In the genomic region with DNA sequence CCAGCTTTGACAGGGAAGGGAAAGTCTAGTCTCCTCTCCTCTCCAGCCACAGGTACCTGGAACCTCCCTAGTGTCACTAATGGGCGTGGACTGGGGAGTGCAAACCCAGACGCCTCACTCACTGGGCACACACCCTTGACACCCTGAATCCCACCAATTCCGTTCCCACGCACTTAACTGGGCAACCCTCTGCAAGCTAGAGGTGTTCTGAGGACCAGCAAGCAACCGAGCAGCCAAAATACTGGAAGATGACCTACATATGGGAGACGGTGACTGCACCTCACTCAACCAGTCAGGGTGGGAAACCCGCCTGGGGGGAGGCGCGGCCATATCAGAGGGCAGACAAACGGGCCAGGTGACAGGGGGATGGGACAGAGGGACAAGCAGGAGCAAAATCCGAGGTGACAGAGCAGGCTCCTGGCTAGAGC, we compare ENCODE assay signal across 1 cellular context.
TF ChIP-seq lines count a peak whose summit lies in the region.

No MANE protein-coding gene starts in this region.

TF ChIP-seq in K562, 482 proteins besides CTCF, POLR2A, EP300 and RAD21:
- TF ChIP-seq MYC (IDR thresholded peaks at IDR 0.05; ENCODE audit: low read depth, low read length) (no peak), MYC (CRISPR knock-in tag; IDR thresholded peaks at IDR 0.05; ENCODE audit: borderline replicate concordance, low read depth) (no peak), ZNF785 (CRISPR knock-in tag; IDR thresholded peaks at IDR 0.05) (no peak), SRSF7 (optimal IDR thresholded peaks at IDR 0.05; ENCODE audit: low read depth, low read length) (no peak), HCFC1 (IDR thresholded peaks at IDR 0.05; ENCODE audit: low read depth, low read length) (no peak), MYNN (IDR thresholded peaks at IDR 0.05) (no peak), MYNN (CRISPR knock-in tag; IDR thresholded peaks at IDR 0.05) (0 out of 2 replicates have a peak, but pooled peaks have one; percentile 29), DMBX1 (CRISPR knock-in tag; IDR thresholded peaks at IDR 0.05; ENCODE audit: borderline replicate concordance) (no peak), CXXC5 (CRISPR knock-in tag; IDR thresholded peaks at IDR 0.05) (no peak), XRCC5 (IDR thresholded peaks at IDR 0.05; ENCODE audit: low read depth, low read length) (0 out of 2 replicates have a peak, but pooled peaks have one; percentile 21), TFAM (CRISPR knock-in tag; conservative IDR thresholded peaks at IDR 0.05) (no peak), EZH2 (IDR thresholded peaks at IDR 0.05; ENCODE audit: borderline replicate concordance, low read depth, low read length) (no peak), YY1 (IDR thresholded peaks at IDR 0.05; ENCODE audit: borderline replicate concordance in 1 of 3, control insufficient read depth in 1 of 3, extremely low read depth in 1 of 3, insufficient read depth in 3 of 3, insufficient read length in 1 of 3, insufficient replicate concordance in 2 of 3, low read depth in 1 of 3, low read length in 2 of 3) (peak in 2 of 3 experiments; percentile 1 to 35), KDM5B (IDR thresholded peaks at IDR 0.05; ENCODE audit: insufficient replicate concordance, low read depth, low read length) (peak; percentile 52), GATA2 (CRISPR knock-in tag; IDR thresholded peaks at IDR 0.05) (no peak), NFRKB (IDR thresholded peaks at IDR 0.05; ENCODE audit: low read depth) (no peak), CREBBP (IDR thresholded peaks at IDR 0.05; ENCODE audit: low read depth, low read length) (no peak), LEF1 (IDR thresholded peaks at IDR 0.05) (no peak), ZBTB7A (IDR thresholded peaks at IDR 0.05; ENCODE audit: borderline replicate concordance, control insufficient read depth, low read depth, low read length) (peak; percentile 18; the same call in 1 of the 2 replicates), SMARCE1 (IDR thresholded peaks at IDR 0.05) (no peak), ARNT (IDR thresholded peaks at IDR 0.05) (no peak), ZNF324 (CRISPR knock-in tag; IDR thresholded peaks at IDR 0.05) (no peak), MECOM (CRISPR knock-in tag; IDR thresholded peaks at IDR 0.05) (no peak), CBFA2T3 (IDR thresholded peaks at IDR 0.05) (0 out of 2 replicates have a peak, but pooled peaks have one; percentile 3), NBN (IDR thresholded peaks at IDR 0.05; ENCODE audit: low read depth) (no peak)
- TF ChIP-seq, protein P1, sequence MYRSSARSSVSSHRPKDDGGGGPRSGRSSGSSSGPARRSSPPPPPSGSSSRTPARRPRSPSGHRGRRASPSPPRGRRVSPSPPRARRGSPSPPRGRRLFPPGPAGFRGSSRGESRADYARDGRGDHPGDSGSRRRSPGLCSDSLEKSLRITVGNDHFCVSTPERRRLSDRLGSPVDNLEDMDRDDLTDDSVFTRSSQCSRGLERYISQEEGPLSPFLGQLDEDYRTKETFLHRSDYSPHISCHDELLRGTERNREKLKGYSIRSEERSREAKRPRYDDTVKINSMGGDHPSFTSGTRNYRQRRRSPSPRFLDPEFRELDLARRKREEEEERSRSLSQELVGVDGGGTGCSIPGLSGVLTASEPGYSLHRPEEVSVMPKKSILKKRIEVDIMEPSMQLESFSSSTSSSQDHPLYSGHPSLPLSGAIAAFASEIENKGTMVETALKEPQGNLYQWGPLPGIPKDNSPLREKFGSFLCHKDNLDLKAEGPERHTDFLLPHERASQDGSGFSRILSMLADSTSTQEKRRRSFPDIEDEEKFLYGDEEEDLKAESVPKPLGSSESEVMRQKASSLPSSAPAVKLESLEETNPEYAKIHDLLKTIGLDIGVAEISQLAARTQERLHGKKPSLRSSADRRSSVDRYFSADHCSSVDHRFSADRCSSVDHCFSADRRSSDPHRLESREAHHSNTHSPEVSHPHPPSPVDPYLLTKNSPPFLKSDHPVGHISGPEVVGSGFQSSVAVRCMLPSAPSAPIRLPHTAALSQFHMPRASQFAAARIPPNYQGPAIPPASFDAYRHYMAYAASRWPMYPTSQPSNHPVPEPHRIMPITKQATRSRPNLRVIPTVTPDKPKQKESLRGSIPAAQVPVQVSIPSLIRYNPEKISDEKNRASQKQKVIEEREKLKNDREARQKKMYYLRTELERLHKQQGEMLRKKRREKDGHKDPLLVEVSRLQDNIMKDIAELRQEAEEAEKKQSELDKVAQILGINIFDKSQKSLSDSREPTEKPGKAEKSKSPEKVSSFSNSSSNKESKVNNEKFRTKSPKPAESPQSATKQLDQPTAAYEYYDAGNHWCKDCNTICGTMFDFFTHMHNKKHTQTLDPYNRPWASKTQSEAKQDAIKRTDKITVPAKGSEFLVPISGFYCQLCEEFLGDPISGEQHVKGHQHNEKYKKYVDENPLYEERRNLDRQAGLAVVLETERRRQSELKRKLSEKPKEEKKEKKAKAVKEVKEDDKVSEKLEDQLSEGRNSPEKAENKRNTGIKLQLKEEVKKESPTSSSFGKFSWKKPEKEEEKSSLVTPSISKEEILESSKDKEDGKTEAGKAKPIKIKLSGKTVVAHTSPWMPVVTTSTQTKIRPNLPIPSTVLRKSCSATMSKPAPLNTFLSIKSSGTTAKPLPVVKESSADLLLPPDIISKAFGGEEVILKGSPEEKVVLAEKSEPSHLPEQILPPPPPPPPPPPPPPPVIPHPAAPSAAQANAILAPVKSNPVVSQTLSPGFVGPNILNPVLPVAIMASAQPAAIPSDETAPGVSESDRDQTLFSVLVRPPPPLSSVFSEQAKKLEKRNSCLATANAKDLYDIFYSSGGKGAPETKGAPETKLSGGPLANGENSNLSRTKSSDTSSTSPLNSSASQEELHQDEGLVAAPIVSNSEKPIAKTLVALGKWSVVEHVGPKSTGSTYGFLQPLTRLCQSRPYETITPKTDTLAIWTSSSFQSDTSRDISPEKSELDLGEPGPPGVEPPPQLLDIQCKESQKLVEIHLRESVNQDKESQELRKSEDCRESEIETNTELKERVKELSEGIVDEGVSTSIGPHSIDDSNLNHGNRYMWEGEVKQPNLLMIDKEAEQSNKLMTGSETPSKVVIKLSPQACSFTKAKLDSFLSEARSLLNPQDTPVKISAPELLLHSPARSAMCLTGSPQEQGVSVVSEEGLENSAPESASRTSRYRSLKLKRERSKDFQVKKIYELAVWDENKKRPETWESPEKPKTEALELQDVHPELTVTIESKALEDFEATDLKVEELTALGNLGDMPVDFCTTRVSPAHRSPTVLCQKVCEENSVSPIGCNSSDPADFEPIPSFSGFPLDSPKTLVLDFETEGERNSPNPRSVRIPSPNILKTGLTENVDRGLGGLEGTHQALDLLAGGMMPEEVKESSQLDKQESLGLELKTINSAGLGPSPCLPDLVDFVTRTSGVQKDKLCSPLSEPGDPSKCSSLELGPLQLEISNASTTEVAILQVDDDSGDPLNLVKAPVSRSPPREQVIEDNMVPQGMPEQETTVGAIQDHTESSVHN (IDR thresholded peaks at IDR 0.05; ENCODE audit: borderline replicate concordance in 1 of 2, low read depth in 1 of 2), result no peak
- TF ChIP-seq, protein P2, sequence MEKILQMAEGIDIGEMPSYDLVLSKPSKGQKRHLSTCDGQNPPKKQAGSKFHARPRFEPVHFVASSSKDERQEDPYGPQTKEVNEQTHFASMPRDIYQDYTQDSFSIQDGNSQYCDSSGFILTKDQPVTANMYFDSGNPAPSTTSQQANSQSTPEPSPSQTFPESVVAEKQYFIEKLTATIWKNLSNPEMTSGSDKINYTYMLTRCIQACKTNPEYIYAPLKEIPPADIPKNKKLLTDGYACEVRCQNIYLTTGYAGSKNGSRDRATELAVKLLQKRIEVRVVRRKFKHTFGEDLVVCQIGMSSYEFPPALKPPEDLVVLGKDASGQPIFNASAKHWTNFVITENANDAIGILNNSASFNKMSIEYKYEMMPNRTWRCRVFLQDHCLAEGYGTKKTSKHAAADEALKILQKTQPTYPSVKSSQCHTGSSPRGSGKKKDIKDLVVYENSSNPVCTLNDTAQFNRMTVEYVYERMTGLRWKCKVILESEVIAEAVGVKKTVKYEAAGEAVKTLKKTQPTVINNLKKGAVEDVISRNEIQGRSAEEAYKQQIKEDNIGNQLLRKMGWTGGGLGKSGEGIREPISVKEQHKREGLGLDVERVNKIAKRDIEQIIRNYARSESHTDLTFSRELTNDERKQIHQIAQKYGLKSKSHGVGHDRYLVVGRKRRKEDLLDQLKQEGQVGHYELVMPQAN (IDR thresholded peaks at IDR 0.05; ENCODE audit: borderline replicate concordance), result peak; percentile 43; the same call in 1 of the 2 replicates
